In the genomic region with DNA sequence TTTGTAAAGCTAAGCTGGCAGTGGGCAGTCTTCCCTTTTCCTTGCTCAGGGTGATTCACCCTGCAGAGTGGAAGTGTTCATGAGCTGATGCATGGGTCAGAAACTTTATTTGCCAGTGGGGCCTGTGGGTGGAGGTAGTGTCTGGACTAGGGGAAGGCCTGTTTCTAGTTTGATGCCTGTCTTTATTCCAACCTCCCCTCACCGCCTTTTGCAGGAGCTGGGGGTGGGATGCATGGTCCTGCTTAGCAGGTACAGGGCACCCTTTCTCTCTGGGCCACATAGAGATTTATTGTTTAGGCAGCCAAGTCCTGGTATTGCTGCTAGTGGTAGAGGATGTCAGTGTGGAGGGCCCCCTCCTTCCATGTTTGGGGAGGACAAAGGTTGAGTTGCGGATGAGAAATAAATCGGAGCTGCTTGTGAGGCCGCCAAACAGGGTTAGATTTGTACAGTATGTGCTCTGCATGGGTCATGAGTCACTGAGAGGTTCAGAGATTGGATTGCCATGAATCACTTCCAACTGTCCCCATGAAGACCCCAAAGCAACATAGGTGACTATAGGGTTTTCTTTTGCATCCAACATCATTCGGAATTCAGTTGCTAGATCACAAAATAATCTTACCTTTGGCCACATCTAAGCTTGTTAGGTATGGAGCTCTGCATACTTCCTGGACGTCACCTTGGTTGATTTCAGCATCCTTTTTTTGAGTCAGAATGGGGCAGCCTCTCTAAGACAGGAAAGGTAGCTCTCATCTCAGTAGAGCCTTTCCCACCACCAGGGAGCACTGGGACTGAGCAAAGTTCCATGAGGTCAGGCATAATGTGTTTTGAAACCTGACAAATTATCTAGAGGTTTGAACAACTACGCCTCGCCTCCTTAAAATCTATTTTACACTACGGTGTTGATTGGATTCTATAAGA, we compare ENCODE assay signal across 1 cellular context.
TF ChIP-seq lines count a peak whose summit lies in the region.

No MANE protein-coding gene starts in this region.

TF ChIP-seq in HCT116, 20 proteins besides CTCF, POLR2A, EP300 and RAD21 (continued from another document):
- TF ChIP-seq, protein P1, sequence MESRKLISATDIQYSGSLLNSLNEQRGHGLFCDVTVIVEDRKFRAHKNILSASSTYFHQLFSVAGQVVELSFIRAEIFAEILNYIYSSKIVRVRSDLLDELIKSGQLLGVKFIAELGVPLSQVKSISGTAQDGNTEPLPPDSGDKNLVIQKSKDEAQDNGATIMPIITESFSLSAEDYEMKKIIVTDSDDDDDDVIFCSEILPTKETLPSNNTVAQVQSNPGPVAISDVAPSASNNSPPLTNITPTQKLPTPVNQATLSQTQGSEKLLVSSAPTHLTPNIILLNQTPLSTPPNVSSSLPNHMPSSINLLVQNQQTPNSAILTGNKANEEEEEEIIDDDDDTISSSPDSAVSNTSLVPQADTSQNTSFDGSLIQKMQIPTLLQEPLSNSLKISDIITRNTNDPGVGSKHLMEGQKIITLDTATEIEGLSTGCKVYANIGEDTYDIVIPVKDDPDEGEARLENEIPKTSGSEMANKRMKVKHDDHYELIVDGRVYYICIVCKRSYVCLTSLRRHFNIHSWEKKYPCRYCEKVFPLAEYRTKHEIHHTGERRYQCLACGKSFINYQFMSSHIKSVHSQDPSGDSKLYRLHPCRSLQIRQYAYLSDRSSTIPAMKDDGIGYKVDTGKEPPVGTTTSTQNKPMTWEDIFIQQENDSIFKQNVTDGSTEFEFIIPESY (IDR thresholded peaks at IDR 0.05; ENCODE audit: extremely low read depth, insufficient replicate concordance, low read length): no peak
